ENCODE assay signal across 25 cellular contexts in genomic region chr5:1063661-1064382, GRCh38. TPM values are rescaled to one million over a fixed set of nuclear protein-coding genes. Genes with fewer than 3 reads are reported as not detected.
DNase-seq lines count a peak whose midpoint lies in the region; ATAC-seq, FAIRE-seq and TF ChIP-seq lines count a peak whose summit lies in the region.
"Had no signal": no experiment of that assay in that cellular context is flagged by ENCODE, and none has a peak within 500 bp of the region (broad histone marks: within the 10 kb centered on the region; RNA-seq: fewer than 3 reads in every experiment).

No MANE protein-coding gene starts in this region.

- no peak overlapping the region for H3K27ac ChIP-seq in K562 (ENCODE audit: extremely low read depth, low read depth, low read length)
- H3K27ac ChIP-seq in kidney (ENCODE audit: low read depth in 2 of 2, low read length in 2 of 2), result no peak overlapping the region
- H3K27ac ChIP-seq: SJSA1 had no signal

- H3K9me3 ChIP-seq in K562 (replicated peaks; ENCODE audit: control insufficient read depth, insufficient read depth, low read depth, low read length) (no peaks in the 10 kb centered on the region), kidney (ENCODE audit: control insufficient read depth in 1 of 2, low read length in 2 of 2) (no peaks in the 10 kb centered on the region)
- H3K9me3 ChIP-seq: HAP-1 had no signal

- no peaks in the 10 kb centered on the region for H3K79me2 ChIP-seq in K562 (ENCODE audit: control insufficient read depth, insufficient read depth, low read length)

- intact Hi-C loops in Right ventricle myocardium inferior (cut with DNase I) (no loop called here), cardiac septum (cut with DNase I) (no loop called here), K562 (cut with micrococcal nuclease) (no loop called here), kidney (cut with DNase I) (no loop called here)

- no peak overlapping the region for H2AFZ ChIP-seq in K562 (ENCODE audit: low read depth, low read length)
- H2AFZ ChIP-seq: GM23338 had no signal

- no peaks in the 10 kb centered on the region for H3K36me3 ChIP-seq in K562 (ENCODE audit: control insufficient read depth, insufficient read depth, low read length)
- H3K36me3 ChIP-seq in kidney (ENCODE audit: control insufficient read depth in 1 of 2, insufficient read depth in 2 of 2, low read length in 2 of 2), result peaks cover 16 to 35% of the 10 kb centered on the region in 2 donors

- peak; percentile 66 for DNase-seq in Right ventricle myocardium inferior (ENCODE audit: missing footprints)
- no peak for DNase-seq in cardiac septum (ENCODE audit: low spot score)
- no peak for DNase-seq in K562 (ENCODE audit: extremely low read depth in 1 of 4, low spot score in 3 of 4)
- peak; percentile 70 for DNase-seq in kidney
- DNase-seq in urothelium cell line (ENCODE audit: low spot score), result no peak
- DNase-seq in ecto neural progenitor cell (ENCODE audit: low spot score), result no peak
- DNase-seq: Calu3; DMS79 treated with DMSO at 0.1 percent for 48 hours; HFFc6; NCI-H1048; NCI-H1417; NCI-H1694; NCI-H2029 treated with DMSO at 0.1 percent for 48 hours; NCI-H446 treated with DMSO at 0.1 percent for 48 hours; NCI-H526; NCI-H82; NK-92 treated with Interleukin-12 subunit alpha and Interleukin-12 subunit beta, amount 100 ng/mL, for 24 hours; PC-3 had no signal

- H3K9me1 ChIP-seq in K562 (ENCODE audit: control insufficient read depth, insufficient read depth, low read length), result no peaks in the 10 kb centered on the region

- FAIRE-seq in K562 (lab: Jason Lieb, UNC) (no peak), kidney (lab: Jason Lieb, UNC) (no peak), urothelium cell line (lab: Jason Lieb, UNC) (peak; percentile 5)
- FAIRE-seq: GM18507 had no signal

- TF ChIP-seq EP300 in K562 (IDR thresholded peaks at IDR 0.05; ENCODE audit: low read length), result no peak

- BruUV-seq in K562 (replicated peaks; lab: Mats Ljungman, UMichigan), result no TSS peak

- no peak for TF ChIP-seq CTCF in K562 (IDR thresholded peaks at IDR 0.05 in 2 of 3, conservative IDR thresholded peaks at IDR 0.05 in 1 of 3; ENCODE audit: insufficient read depth in 2 of 3, low read depth in 1 of 3, low read length in 3 of 3)
- no peak for TF ChIP-seq CTCF in kidney (IDR thresholded peaks at IDR 0.05; ENCODE audit: borderline replicate concordance, extremely low read depth, insufficient read depth)

- H3K4me3 ChIP-seq in K562 (no peak overlapping the region), kidney (ENCODE audit: low read length in 2 of 2) (no peak overlapping the region)
- H3K4me3 ChIP-seq: GM23338, HAP-1, SJSA1 had no signal

- in situ Hi-C loops in K562 (cut with MboI), result no loop called here

- H4K20me1 ChIP-seq in K562 (replicated peaks; ENCODE audit: control insufficient read depth, insufficient read depth, low read length), result peaks cover 27% of the 10 kb centered on the region

- no peak overlapping the region for H3K4me2 ChIP-seq in K562 (ENCODE audit: insufficient read depth, low read length)
- H3K4me2 ChIP-seq: GM23338 had no signal

- TF ChIP-seq RAD21 in K562 (CRISPR knock-in tag; conservative IDR thresholded peaks at IDR 0.05 in 1 of 2, IDR thresholded peaks at IDR 0.05 in 1 of 2), result no peak

- POLR2A ChIA-PET in K562 (lab: Yijun Ruan, JAX), result no interaction called here

- no peak for TF ChIP-seq POLR2A in K562 (conservative IDR thresholded peaks at IDR 0.05)

- H3K4me1 ChIP-seq in K562 (replicated peaks in 1 of 2; ENCODE audit: control insufficient read depth in 2 of 2, insufficient read depth in 2 of 2, low read length in 2 of 2), result peaks cover 14 to 65% of the 10 kb centered on the region in 2 experiments; a peak in 4 of 5 replicates
- H3K4me1 ChIP-seq in kidney (ENCODE audit: control insufficient read depth in 1 of 2, insufficient read depth in 1 of 2, low read depth in 1 of 2, low read length in 2 of 2), result peaks cover 0 to 4% of the 10 kb centered on the region in 2 donors
- H3K4me1 ChIP-seq: HAP-1, SJSA1 had no signal

- H3K9ac ChIP-seq in K562 (ENCODE audit: insufficient read depth in 1 of 2, low read depth in 2 of 2, low read length in 2 of 2) (no peak overlapping the region), kidney (ENCODE audit: low read length in 2 of 2) (no peak overlapping the region)

- H3K27me3 ChIP-seq in K562 (ENCODE audit: control insufficient read depth in 2 of 2, insufficient read depth in 2 of 2, low read length in 2 of 2), result peaks cover 0 to 49% of the 10 kb centered on the region in 2 experiments; a peak in 3 of 5 replicates
- H3K27me3 ChIP-seq: SJSA1 had no signal

- ATAC-seq in Right ventricle myocardium inferior (no peak), K562 (no peak), GM19351 (IDR thresholded peaks at IDR 0.05; ENCODE audit: unreplicated experiment) (no peak)
- ATAC-seq: GM23338, PC-3 had no signal

- CTCF ChIA-PET in K562 (lab: Yijun Ruan, JAX; ENCODE audit: low intra/inter-chr PET ratio), result no interaction called here

- WGBS in K562 (ENCODE audit: insufficient coverage, low coverage, missing lambda C conversion rate), result 65% methylated on average over 32 of the region's 56 CpGs

TF ChIP-seq in K562, 482 proteins besides CTCF, POLR2A, EP300 and RAD21 (continues in another document):
- no peak for TF ChIP-seq TRIM24 (IDR thresholded peaks at IDR 0.05)
- no peak for TF ChIP-seq THRAP3 (IDR thresholded peaks at IDR 0.05; ENCODE audit: borderline replicate concordance)
- TF ChIP-seq MED1 (CRISPR knock-in tag; IDR thresholded peaks at IDR 0.05; ENCODE audit: borderline replicate concordance), result no peak
- TF ChIP-seq, protein P1, sequence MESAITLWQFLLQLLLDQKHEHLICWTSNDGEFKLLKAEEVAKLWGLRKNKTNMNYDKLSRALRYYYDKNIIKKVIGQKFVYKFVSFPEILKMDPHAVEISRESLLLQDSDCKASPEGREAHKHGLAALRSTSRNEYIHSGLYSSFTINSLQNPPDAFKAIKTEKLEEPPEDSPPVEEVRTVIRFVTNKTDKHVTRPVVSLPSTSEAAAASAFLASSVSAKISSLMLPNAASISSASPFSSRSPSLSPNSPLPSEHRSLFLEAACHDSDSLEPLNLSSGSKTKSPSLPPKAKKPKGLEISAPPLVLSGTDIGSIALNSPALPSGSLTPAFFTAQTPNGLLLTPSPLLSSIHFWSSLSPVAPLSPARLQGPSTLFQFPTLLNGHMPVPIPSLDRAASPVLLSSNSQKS (CRISPR knock-in tag; IDR thresholded peaks at IDR 0.05), result no peak

RNA-seq across cellular contexts. Expression of gene SLC12A7, which starts 48.0 kb away (rescaled TPM):
- 179 TPM for total RNA-seq in Right ventricle myocardium inferior
- 127 TPM for total RNA-seq in cardiac septum
- 13.6 and 46.2 TPM in 2 replicates for total RNA-seq in K562 (2011; cell fraction: chromatin; rRNA removed; ENCODE audit: low replicate concordance)
- total RNA-seq in K562 (2011; cell fraction: nucleolus; rRNA removed), result 15.9 and 26.2 TPM in 2 replicates
- total RNA-seq in K562 (2011; cell fraction: nucleoplasm; rRNA removed), result 8.9 and 10.9 TPM in 2 replicates
- 1.1 and 1.3 TPM in 2 replicates for total RNA-seq in K562 (2014; rRNA removed)
- 0.11 and 0.22 TPM in 2 replicates for total RNA-seq in K562 (2014; rRNA removed; fragmentation: Illumina TruSeq; extraction: Trizol)
- total RNA-seq in K562 (2015; rRNA removed; fragmentation: Illumina TruSeq; extraction: Trizol), result 0.51 and 0.53 TPM in 2 replicates
- 1.8 and 1.9 TPM in 2 replicates for total RNA-seq in K562 (2021)
- 3.1 and 15.7 TPM in 2 replicates for polyA plus RNA-seq in K562 (2011; rRNA removed)
- 5.3 and 11.3 TPM in 2 replicates for polyA plus RNA-seq in K562 (2011; cell fraction: cytosol; rRNA removed)
- polyA plus RNA-seq in K562 (2011; cell fraction: nucleus; rRNA removed), result 55.8 and 115 TPM in 2 replicates
- 1.2 and 3.8 TPM in 2 replicates for polyA plus RNA-seq in K562 (2012)
- polyA plus RNA-seq in K562 (2014; fragmentation: Illumina TruSeq; extraction: Trizol), result 0.56 and 0.83 TPM in 2 replicates
- polyA plus RNA-seq in K562 (2014; fragmentation: Nextera tagmentation; extraction: Ambion mirVana), result under 1 TPM; 0.01 to 0.04 TPM
- polyA plus RNA-seq in K562 (2014; rRNA removed), result 0.73 and 1.0 TPM in 2 replicates
- polyA minus RNA-seq in K562 (2011; rRNA and poly(A)+ RNA removed), result 2.5 and 9.1 TPM in 2 replicates
- 5.9 and 21.7 TPM in 2 replicates for polyA minus RNA-seq in K562 (2011; cell fraction: cytosol; rRNA and poly(A)+ RNA removed)
- 13.1 and 36.8 TPM in 2 replicates for polyA minus RNA-seq in K562 (2011; cell fraction: nucleus; rRNA and poly(A)+ RNA removed)
- total RNA-seq in kidney, result 92.9 TPM
- polyA plus RNA-seq in kidney (ENCODE audit: insufficient read depth, low read depth, low replicate concordance), result 28.2 TPM

RNA-seq across cellular contexts. Expression of gene NKD2, which starts 55.2 kb away (rescaled TPM):
- total RNA-seq in Right ventricle myocardium inferior (4.4 TPM), cardiac septum (3.6 TPM), K562 (2014; rRNA removed) (0.12 and 0.64 TPM in 2 replicates), K562 (2014; rRNA removed; fragmentation: Illumina TruSeq; extraction: Trizol) (not detected in 2 replicates), K562 (2015; rRNA removed; fragmentation: Illumina TruSeq; extraction: Trizol) (not detected in 2 replicates), K562 (2021) (0.35 and 0.38 TPM in 2 replicates), kidney (14.1 TPM)
- 0.55 and 2.0 TPM in 2 replicates for total RNA-seq in K562 (2011; cell fraction: chromatin; rRNA removed; ENCODE audit: low replicate concordance)
- total RNA-seq in K562 (2011; cell fraction: nucleolus; rRNA removed), result 0.67 and 1.7 TPM in 2 replicates
- total RNA-seq in K562 (2011; cell fraction: nucleoplasm; rRNA removed), result 0.37 TPM in 1 of 2 replicates, not detected in the other
- polyA plus RNA-seq in K562 (2011; rRNA removed) (0.20 and 0.65 TPM in 2 replicates), K562 (2014; fragmentation: Illumina TruSeq; extraction: Trizol) (not detected in 2 replicates), K562 (2014; fragmentation: Nextera tagmentation; extraction: Ambion mirVana) (not detected), K562 (2014; rRNA removed) (0.09 TPM in 1 of 2 replicates, not detected in the other), kidney (ENCODE audit: insufficient read depth, low read depth, low replicate concordance) (7.9 TPM)
- polyA plus RNA-seq in K562 (2011; cell fraction: cytosol; rRNA removed), result 0.29 TPM in 1 of 2 replicates, not detected in the other
- polyA plus RNA-seq in K562 (2011; cell fraction: nucleus; rRNA removed), result 3.0 and 5.0 TPM in 2 replicates
- 0.16 and 0.98 TPM in 2 replicates for polyA plus RNA-seq in K562 (2012)
- not detected in 2 replicates for polyA minus RNA-seq in K562 (2011; rRNA and poly(A)+ RNA removed)
- polyA minus RNA-seq in K562 (2011; cell fraction: cytosol; rRNA and poly(A)+ RNA removed), result 1.3 TPM in 1 of 2 replicates, not detected in the other
- 1.00 and 1.3 TPM in 2 replicates for polyA minus RNA-seq in K562 (2011; cell fraction: nucleus; rRNA and poly(A)+ RNA removed)
- total RNA-seq: HFFc6 had no signal
- polyA plus RNA-seq: BJ, IgD-negative memory B cell had no signal

Comparison
In these comparisons a context has a peak if more than half of its experiments do, and no peak if none do; other contexts are left out.
1. DNase-seq: peak in Right ventricle myocardium inferior (single experiment) and kidney (single experiment); none in cardiac septum (single experiment), K562 (0 of 4), urothelium cell line (single experiment) and ecto neural progenitor cell (single experiment).